ENCODE assay signal across 26 cellular contexts in the genomic region with DNA sequence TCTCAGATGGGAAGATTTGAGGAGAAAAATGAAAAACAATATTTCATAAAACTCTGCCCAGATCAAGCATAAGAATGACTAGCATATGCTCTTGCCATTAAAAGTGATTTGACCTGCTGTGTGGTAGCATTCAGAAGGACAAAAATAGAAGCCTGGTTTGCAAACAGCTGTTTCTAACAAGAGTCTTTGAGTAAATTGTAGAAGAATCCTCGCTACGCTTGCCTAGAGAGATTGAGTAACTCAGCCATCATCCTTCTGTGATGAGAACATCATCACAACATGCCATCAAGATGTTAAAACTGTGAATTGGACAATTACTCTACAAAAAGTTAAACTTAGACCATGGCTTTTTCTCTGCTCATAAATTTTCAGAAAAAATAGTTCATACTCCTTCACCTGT.
DNase-seq lines count a peak whose midpoint lies in the region; ATAC-seq and TF ChIP-seq lines count a peak whose summit lies in the region.
"Had no signal": no experiment of that assay in that cellular context is flagged by ENCODE, and none has a peak within 500 bp of the region (broad histone marks: within the 10 kb centered on the region; RNA-seq: fewer than 3 reads in every experiment).

No MANE protein-coding gene starts in this region.

- H3K23ac ChIP-seq in trophoblast cell (ENCODE audit: low read length), result no peak overlapping the region

- TF ChIP-seq CTCF in AG09309 (IDR thresholded peaks at IDR 0.05; ENCODE audit: control insufficient read depth, insufficient read depth, low read depth, low read length, missing control alignments) (no peak), gastrocnemius medialis (IDR thresholded peaks at IDR 0.05 in 4 of 5, conservative IDR thresholded peaks at IDR 0.05 in 1 of 5) (no peak)

- intact Hi-C loops in gastrocnemius medialis (cut with DNase I; ENCODE audit: low total_unique reads), result no loop called here

- DNase-seq in AG09309 (ENCODE audit: low read depth) (peak; percentile 61), GM04504 (ENCODE audit: low read depth) (peak; percentile 85), fibroblast of gingiva (ENCODE audit: low read depth) (peak; percentile 81), trophoblast cell (peak; percentile 37 to 80), Ammon's horn (ENCODE audit: low spot score) (no peak), gastrocnemius medialis (no peak), NCI-H2196 treated with DMSO at 0.1 percent for 48 hours (lab: John Stamatoyannopoulos, UW; ENCODE audit: unreplicated experiment) (no peak)
- DNase-seq: activated CD4-positive, alpha-beta T cell treated with anti-CD3 and anti-CD28 coated beads, Interleukin-2, amount 50 U/mL, for 48 hours; activated naive CD4-positive, alpha-beta T cell treated with anti-CD3 and anti-CD28 coated beads for 36 hours; CD4-positive, alpha-beta memory T cell; H7; islet precursor cell; midbrain; NCI-H1105 treated with DMSO at 0.1 percent for 48 hours; NCI-H2029; NCI-H2227 treated with DMSO at 0.1 percent for 48 hours; NCI-H69; retina; stimulated activated CD4-positive, alpha-beta T cell treated with anti-CD3 and anti-CD28 coated beads, Interleukin-12 subunit alpha, Interleukin-12 subunit beta, amount 100 ng/mL, for 4 hours; stimulated activated CD4-positive, alpha-beta T cell treated with anti-CD3 and anti-CD28 coated beads, Interleukin-4, amount 100 ng/mL, for 24 hours; upper lobe of right lung had no signal

- H3K79me2 ChIP-seq in trophoblast cell (ENCODE audit: control insufficient read depth, insufficient read depth, low read length, poor library complexity), result no peaks in the 10 kb centered on the region

- H2BK12ac ChIP-seq in trophoblast cell (ENCODE audit: low read length), result no peak overlapping the region

- no CpG with 5 or more reads among the region's 2 CpGs for WGBS in trophoblast cell (ENCODE audit: extremely low coverage, insufficient coverage, insufficient read length)

- H3K36me3 ChIP-seq in trophoblast cell (ENCODE audit: control insufficient read depth in 1 of 2, insufficient read depth in 2 of 2, low read length in 2 of 2) (peaks cover 0 to 3% of the 10 kb centered on the region in 2 experiments), gastrocnemius medialis (no peaks in the 10 kb centered on the region)
- H3K36me3 ChIP-seq: SJSA1, upper lobe of right lung had no signal

- ATAC-seq in gastrocnemius medialis, result no peak
- no peak for ATAC-seq in GM21723 (IDR thresholded peaks at IDR 0.05; ENCODE audit: unreplicated experiment)
- ATAC-seq: activated CD4-positive, CD25-positive, alpha-beta regulatory T cell treated with anti-CD3 and anti-CD28 coated beads, Interleukin-2, amount 50 U/mL, for 24 hours; natural killer cell treated with Interleukin-12 subunit alpha and Interleukin-12 subunit beta and Interleukin-15 and Interleukin-18, amount 100 ng/mL, for 72 hours; stimulated activated effector memory CD8-positive, alpha-beta T cell treated with anti-CD3 and anti-CD28 coated beads, Interleukin-12 subunit alpha, Interleukin-12 subunit beta, amount 100 ng/mL, for 72 hours; upper lobe of right lung had no signal

- H3K27me3 ChIP-seq in trophoblast cell (ENCODE audit: insufficient read depth, low read length) (no peaks in the 10 kb centered on the region), gastrocnemius medialis (no peaks in the 10 kb centered on the region)
- H3K27me3 ChIP-seq: SJSA1, upper lobe of right lung had no signal

- no peak overlapping the region for H2AFZ ChIP-seq in trophoblast cell (ENCODE audit: insufficient read depth, low read length, poor library complexity)

- H3K4me1 ChIP-seq in trophoblast cell (ENCODE audit: control insufficient read depth in 1 of 2, insufficient read depth in 2 of 2, low read length in 2 of 2) (no peaks in the 10 kb centered on the region), gastrocnemius medialis (no peaks in the 10 kb centered on the region)
- H3K4me1 ChIP-seq: SJSA1, upper lobe of right lung had no signal

- H3K4ac ChIP-seq in trophoblast cell (ENCODE audit: low read depth, low read length), result no peak overlapping the region

- H3K9ac ChIP-seq in trophoblast cell (ENCODE audit: low read length), result no peak overlapping the region

- no peak for TF ChIP-seq POLR2A in gastrocnemius medialis (IDR thresholded peaks at IDR 0.05)

- H4K12ac ChIP-seq in trophoblast cell (ENCODE audit: low read depth, low read length), result no peak overlapping the region

- in situ Hi-C loops in gastrocnemius medialis (cut with MboI; ENCODE audit: low sequenced_read_pairs in 4 of 4), result no loop called here

- H2BK120ac ChIP-seq in trophoblast cell (ENCODE audit: insufficient read depth, low read length, poor library complexity), result no peak overlapping the region

- no peaks in the 10 kb centered on the region for H3K9me3 ChIP-seq in trophoblast cell (ENCODE audit: insufficient read depth, low read depth, low read length)
- H3K9me3 ChIP-seq in gastrocnemius medialis, result no peaks in the 10 kb centered on the region
- H3K9me3 ChIP-seq: SJSA1, upper lobe of right lung had no signal

- no peak overlapping the region for H3K27ac ChIP-seq in trophoblast cell (ENCODE audit: low read depth, low read length)
- H3K27ac ChIP-seq in gastrocnemius medialis, result peak overlapping the region in 1 of 4 donors; percentile 1
- H3K27ac ChIP-seq: SJSA1, upper lobe of right lung had no signal

- H3K4me3 ChIP-seq in AG09309 (ENCODE audit: control insufficient read depth, low read depth, low read length) (no peak overlapping the region), trophoblast cell (ENCODE audit: low read depth, low read length) (no peak overlapping the region), gastrocnemius medialis (no peak overlapping the region)
- H3K4me3 ChIP-seq: SJSA1, upper lobe of right lung had no signal

- no peak overlapping the region for H3K14ac ChIP-seq in trophoblast cell (ENCODE audit: low read length)

- no peak overlapping the region for H2BK5ac ChIP-seq in trophoblast cell (ENCODE audit: low read depth, low read length, poor library complexity)

- no peak overlapping the region for H4K8ac ChIP-seq in trophoblast cell (ENCODE audit: low read depth, low read length)

- H3K79me1 ChIP-seq in trophoblast cell (ENCODE audit: low read length), result no peaks in the 10 kb centered on the region

- H3K4me2 ChIP-seq in trophoblast cell (ENCODE audit: low read length), result no peak overlapping the region

- H3K18ac ChIP-seq in trophoblast cell (ENCODE audit: low read length), result no peak overlapping the region

- H2AK5ac ChIP-seq in trophoblast cell (ENCODE audit: low read length), result no peak overlapping the region

- H4K91ac ChIP-seq in trophoblast cell (ENCODE audit: low read depth, low read length), result no peak overlapping the region

Comparison
In these comparisons a context has a peak if more than half of its experiments do, and no peak if none do; other contexts are left out.
1. DNase-seq: peak in AG09309 (single experiment), GM04504 (single experiment), fibroblast of gingiva (single experiment) and trophoblast cell (2 of 2); none in Ammon's horn (single experiment), gastrocnemius medialis (0 of 2) and NCI-H2196 treated with DMSO at 0.1 percent for 48 hours (single experiment).